18 cellular contexts compared by ENCODE assay signal in genomic region chr4:185312699-185313098, GRCh38.
DNase-seq lines count a peak whose midpoint lies in the region; ATAC-seq, FAIRE-seq and TF ChIP-seq lines count a peak whose summit lies in the region.
"Had no signal": no experiment of that assay in that cellular context is flagged by ENCODE, and none has a peak within 500 bp of the region (broad histone marks: within the 10 kb centered on the region; RNA-seq: fewer than 3 reads in every experiment).

No MANE protein-coding gene starts in this region.

- POLR2A ChIA-PET in endothelial cell of umbilical vein (lab: Charles Lee): no interaction called here

- H3K27me3 Mint-ChIP-seq in astrocyte (ENCODE audit: low read depth, unreplicated experiment) (no peaks in the 10 kb centered on the region), type B pancreatic cell (no peaks in the 10 kb centered on the region)
- H3K27me3 Mint-ChIP-seq: CD4-positive, alpha-beta T cell; IgD-negative memory B cell had no signal

- no peak overlapping the region for H3K4me3 Mint-ChIP-seq in astrocyte (ENCODE audit: unreplicated experiment)
- H3K4me3 Mint-ChIP-seq in type B pancreatic cell: no peak overlapping the region
- H3K4me3 Mint-ChIP-seq: CD4-positive, alpha-beta T cell; IgD-negative memory B cell had no signal

- CTCF ChIA-PET in endothelial cell of umbilical vein (lab: Charles Lee): no interaction called here

- H2AFZ ChIP-seq in astrocyte (ENCODE audit: low read depth, low read length) (no peak overlapping the region), endothelial cell of umbilical vein (ENCODE audit: low read depth, low read length) (no peak overlapping the region)
- H2AFZ ChIP-seq: GM23248 had no signal

- H3K36me3 Mint-ChIP-seq in astrocyte (ENCODE audit: low read depth, unreplicated experiment) (peaks cover 44% of the 10 kb centered on the region), type B pancreatic cell (peaks cover 31% of the 10 kb centered on the region)

- H3K4me2 ChIP-seq in astrocyte (ENCODE audit: low read length): no peak overlapping the region
- no peak overlapping the region for H3K4me2 ChIP-seq in endothelial cell of umbilical vein (ENCODE audit: insufficient read depth, low read length)

- H4K20me1 ChIP-seq in astrocyte (ENCODE audit: insufficient read depth, low read length) (no peaks in the 10 kb centered on the region), endothelial cell of umbilical vein (replicated peaks; ENCODE audit: control insufficient read depth, extremely low read depth, insufficient read depth, low read length) (no peaks in the 10 kb centered on the region)

- H3K9me3 ChIP-seq in astrocyte (ENCODE audit: insufficient read depth, low read depth, low read length) (no peaks in the 10 kb centered on the region), endothelial cell of umbilical vein (replicated peaks; ENCODE audit: control insufficient read depth, insufficient read depth, low read length) (no peaks in the 10 kb centered on the region)

- H3K4me3 ChIP-seq in astrocyte (ENCODE audit: insufficient read depth, low read depth, low read length) (no peak overlapping the region), endothelial cell of umbilical vein (replicated peaks in 1 of 3; ENCODE audit: insufficient read depth in 1 of 3, low read depth in 1 of 3, low read length in 3 of 3) (no peak overlapping the region)
- H3K4me3 ChIP-seq: GM23248 had no signal

- H3K4me1 ChIP-seq in astrocyte (ENCODE audit: insufficient read depth, low read length): no peaks in the 10 kb centered on the region
- H3K4me1 ChIP-seq in endothelial cell of umbilical vein (ENCODE audit: control insufficient read depth, extremely low read depth, insufficient read depth, low read length): peaks cover 6% of the 10 kb centered on the region

- DNase-seq in astrocyte (ENCODE audit: low read depth) (peak; percentile 75), endothelial cell of umbilical vein (ENCODE audit: low read depth, low spot score) (peak; percentile 4), non-pigmented ciliary epithelial cell (ENCODE audit: low read depth) (peak; percentile 58), type B pancreatic cell (ENCODE audit: extremely low spot score, unreplicated experiment) (no peak), NCI-H1694 treated with DMSO at 0.1 percent for 48 hours (lab: John Stamatoyannopoulos, UW) (no peak)
- DNase-seq: AML-193; CD4-positive, alpha-beta T cell; DMS153; DMS79; GDM1; GM23248; HCEC 1CT had no signal

- TF ChIP-seq CTCF in astrocyte (IDR thresholded peaks at IDR 0.05; ENCODE audit: insufficient read depth, low read depth, low read length) (no peak), endothelial cell of umbilical vein (IDR thresholded peaks at IDR 0.05; ENCODE audit: extremely low read depth in 1 of 2, insufficient read depth in 1 of 2, low read depth in 1 of 2, low read length in 2 of 2) (no peak), type B pancreatic cell (conservative IDR thresholded peaks at IDR 0.05) (no peak)

- no TSS peak for BruUV-seq in endothelial cell of umbilical vein (replicated peaks; lab: Mats Ljungman, UMichigan)

- intact Hi-C loops in endothelial cell of umbilical vein (cut with micrococcal nuclease): no loop called here

- no peaks in the 10 kb centered on the region for H3K27me3 ChIP-seq in astrocyte (ENCODE audit: insufficient read depth, low read length)
- no peaks in the 10 kb centered on the region for H3K27me3 ChIP-seq in endothelial cell of umbilical vein (ENCODE audit: control insufficient read depth in 2 of 2, insufficient read depth in 2 of 2, low read length in 2 of 2)

- no peak for FAIRE-seq in astrocyte (lab: Jason Lieb, UNC)
- no peak for FAIRE-seq in endothelial cell of umbilical vein (lab: Jason Lieb, UNC)
- FAIRE-seq: A204.1, GM18507, HTR-8/SVneo had no signal

- H3K9me1 ChIP-seq in endothelial cell of umbilical vein (replicated peaks; ENCODE audit: control insufficient read depth, extremely low read depth, insufficient read depth, low read length): no peaks in the 10 kb centered on the region

- peaks cover 15% of the 10 kb centered on the region for H3K36me3 ChIP-seq in astrocyte (ENCODE audit: insufficient read depth, low read length)
- peaks cover 0 to 5% of the 10 kb centered on the region in 2 experiments for H3K36me3 ChIP-seq in endothelial cell of umbilical vein (ENCODE audit: control insufficient read depth in 2 of 2, extremely low read depth in 1 of 2, insufficient read depth in 2 of 2, low read length in 2 of 2)

- TF ChIP-seq POLR2A in endothelial cell of umbilical vein (IDR thresholded peaks at IDR 0.05; ENCODE audit: low read depth, low read length): no peak

- no peaks in the 10 kb centered on the region for H3K4me1 Mint-ChIP-seq in astrocyte (ENCODE audit: low read depth, unreplicated experiment)
- H3K4me1 Mint-ChIP-seq in type B pancreatic cell (ENCODE audit: unreplicated experiment): no peaks in the 10 kb centered on the region

- no peaks in the 10 kb centered on the region for H3K9me3 Mint-ChIP-seq in astrocyte (ENCODE audit: unreplicated experiment)
- no peaks in the 10 kb centered on the region for H3K9me3 Mint-ChIP-seq in type B pancreatic cell
- H3K9me3 Mint-ChIP-seq: CD4-positive, alpha-beta T cell had no signal

- H3K27ac Mint-ChIP-seq in astrocyte (ENCODE audit: unreplicated experiment): no peak overlapping the region
- H3K27ac Mint-ChIP-seq in type B pancreatic cell: no peak overlapping the region
- H3K27ac Mint-ChIP-seq: CD4-positive, alpha-beta T cell had no signal

- H3K27ac ChIP-seq in astrocyte (ENCODE audit: low read depth, low read length): peak overlapping the region; percentile 17
- no peak overlapping the region for H3K27ac ChIP-seq in endothelial cell of umbilical vein (ENCODE audit: insufficient read depth, low read depth, low read length)
- H3K27ac ChIP-seq: C4-2B, GM23248 had no signal

- ATAC-seq in HG03571 (IDR thresholded peaks at IDR 0.05; ENCODE audit: unreplicated experiment): no peak

- no peaks in the 10 kb centered on the region for H3K79me2 ChIP-seq in astrocyte (ENCODE audit: insufficient read depth, low read length)
- H3K79me2 ChIP-seq in endothelial cell of umbilical vein (ENCODE audit: control insufficient read depth, insufficient read depth, low read length): no peaks in the 10 kb centered on the region

- dilution Hi-C loops in endothelial cell of umbilical vein (cut with MboI; ENCODE audit: extremely low pct_ligation_motif_present, low sequenced_read_pairs): no loop called here

- H3K9ac ChIP-seq in astrocyte (ENCODE audit: low read length) (no peak overlapping the region), endothelial cell of umbilical vein (replicated peaks; ENCODE audit: extremely low read depth, insufficient read depth, low read length) (no peak overlapping the region)
- H3K9ac ChIP-seq: GM23248 had no signal

TF ChIP-seq in endothelial cell of umbilical vein, 7 proteins besides CTCF, POLR2A, EP300 and RAD21:
- TF ChIP-seq MYC (IDR thresholded peaks at IDR 0.05; ENCODE audit: low read depth, low read length) (no peak), POLR2AphosphoS5 (IDR thresholded peaks at IDR 0.05; ENCODE audit: insufficient read depth, low read depth, low read length) (no peak), MAX (IDR thresholded peaks at IDR 0.05; ENCODE audit: insufficient read depth, insufficient read length) (no peak), GATA2 (IDR thresholded peaks at IDR 0.05; ENCODE audit: insufficient read depth, insufficient read length, low read depth, low read length) (no peak), JUN (IDR thresholded peaks at IDR 0.05; ENCODE audit: borderline replicate concordance, insufficient read depth, insufficient read length, low read depth) (no peak), FOS (IDR thresholded peaks at IDR 0.05; ENCODE audit: borderline replicate concordance, insufficient read depth, low read length) (no peak), EZH2 (IDR thresholded peaks at IDR 0.05; ENCODE audit: borderline replicate concordance, low read depth, low read length, severe bottlenecking) (no peak)
TF ChIP-seq in endothelial cell of umbilical vein: peak in this region for 0.

Comparison
In these comparisons a context has a peak if more than half of its experiments do, and no peak if none do; other contexts are left out.
1. DNase-seq: peak in astrocyte (single experiment), endothelial cell of umbilical vein (single experiment) and non-pigmented ciliary epithelial cell (single experiment); none in type B pancreatic cell (single experiment) and NCI-H1694 treated with DMSO at 0.1 percent for 48 hours (single experiment).